Comparison of ENCODE assay signal across 9 cellular contexts in the genomic region with DNA sequence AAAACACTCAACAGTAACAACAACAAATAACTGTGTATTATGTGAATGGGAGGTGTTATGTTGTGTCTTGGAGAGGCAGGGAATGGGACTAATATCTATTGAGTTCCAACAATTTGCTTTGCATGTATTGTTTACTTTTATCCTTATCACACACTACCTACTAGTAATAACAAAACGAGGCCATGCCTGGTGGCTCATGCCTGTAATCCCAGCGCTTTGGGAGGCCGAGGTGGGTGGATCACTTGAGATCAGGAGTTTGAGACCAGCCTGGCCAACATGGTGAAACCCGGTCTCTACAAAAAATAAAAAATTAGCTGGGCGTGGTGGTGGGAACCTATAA. TPM values are rescaled to one million over a fixed set of nuclear protein-coding genes. Genes with fewer than 3 reads are reported as not detected.
DNase-seq lines count a peak whose midpoint lies in the region; ATAC-seq and TF ChIP-seq lines count a peak whose summit lies in the region.
"Not testable (repeated sequence)": the region's sequence is repeated elsewhere in the genome, so short reads cannot be mapped to it uniquely, and the experiment has no call there.
"Had no signal": no experiment of that assay in that cellular context is flagged by ENCODE, and none has a peak within 500 bp of the region (broad histone marks: within the 10 kb centered on the region; RNA-seq: fewer than 3 reads in every experiment).

No MANE protein-coding gene starts in this region.

- not testable (repeated sequence) for H3K4me3 ChIP-seq in adipocyte (ENCODE audit: low read length); esophagus muscularis mucosa; sigmoid colon

- TF ChIP-seq EP300 in esophagus muscularis mucosa (IDR thresholded peaks at IDR 0.05); sigmoid colon (IDR thresholded peaks at IDR 0.05): not testable (repeated sequence)

- not testable (repeated sequence) for TF ChIP-seq CTCF in esophagus muscularis mucosa (IDR thresholded peaks at IDR 0.05); sigmoid colon (IDR thresholded peaks at IDR 0.05)

- H3K27ac ChIP-seq in esophagus muscularis mucosa (replicated peaks in 1 of 4) (peak overlapping the region; percentile 67 to 79 (median 71)), sigmoid colon (peak overlapping the region in 3 of 4 donors; percentile 34 to 65 (median 45))

- not testable (repeated sequence) for H3K27me3 ChIP-seq in adipocyte (replicated peaks; ENCODE audit: control insufficient read depth, insufficient read depth, low read length); esophagus muscularis mucosa; sigmoid colon

- TF ChIP-seq POLR2A in esophagus muscularis mucosa (IDR thresholded peaks at IDR 0.05; ENCODE audit: low read depth); sigmoid colon (IDR thresholded peaks at IDR 0.05): not testable (repeated sequence)

- H3K9me3 ChIP-seq in adipocyte (ENCODE audit: control insufficient read depth, low read length); esophagus muscularis mucosa; sigmoid colon: not testable (repeated sequence)

- DNase-seq in adipocyte (ENCODE audit: low read depth); sigmoid colon: not testable (repeated sequence)
- peak; percentile 17 for DNase-seq in esophagus muscularis mucosa (ENCODE audit: extremely low spot score)

- WGBS in esophagus muscularis mucosa = 78% methylated on average over 5 of the region's 5 CpGs
- 30 to 69% methylated on average over 5 of the region's 5 CpGs for WGBS in sigmoid colon, 2 donors

- H3K4me1 ChIP-seq in adipocyte (ENCODE audit: control insufficient read depth, insufficient read depth, low read length) = peaks cover 42% of the 10 kb centered on the region
- H3K4me1 ChIP-seq in esophagus muscularis mucosa = peaks cover 0 to 49% (median 37%) of the 10 kb centered on the region in 4 donors
- H3K4me1 ChIP-seq in sigmoid colon = peaks cover 0 to 15% (median 6%) of the 10 kb centered on the region in 4 donors

- not testable (repeated sequence) for H3K36me3 ChIP-seq in adipocyte (ENCODE audit: control insufficient read depth, insufficient read depth, low read length, severe bottlenecking); esophagus muscularis mucosa; sigmoid colon

- H3K9ac ChIP-seq in adipocyte (ENCODE audit: low read length) = peak overlapping the region; percentile 45

- ATAC-seq in GM18502 (IDR thresholded peaks at IDR 0.05; ENCODE audit: poor library complexity, unreplicated experiment) = peak; percentile 23
- peak; percentile 5 for ATAC-seq in GM21390 (IDR thresholded peaks at IDR 0.05; ENCODE audit: unreplicated experiment)
- peak; percentile 6 for ATAC-seq in HG02623 (IDR thresholded peaks at IDR 0.05; ENCODE audit: unreplicated experiment)
- peak; percentile 13 for ATAC-seq in HG03520 (IDR thresholded peaks at IDR 0.05; ENCODE audit: unreplicated experiment)

- intact Hi-C loops in esophagus muscularis mucosa (cut with DNase I); sigmoid colon (cut with DNase I): not testable (repeated sequence)

RNA-seq across cellular contexts. Expression of a gene that starts 35.5 kb away (rescaled TPM):
- total RNA-seq in esophagus muscularis mucosa (1 to 10 TPM; 6.8 to 8.7 (median 8.2) TPM), sigmoid colon (10 to 100 TPM; 10.2 to 23.4 (median 11.9) TPM)
- polyA plus RNA-seq in sigmoid colon = 1 to 10 TPM in 1 of 3 donors, under 1 TPM in 2; 0.23 to 3.4 (median 0.60) TPM
- polyA plus RNA-seq: IgD-negative memory B cell; naive thymus-derived CD4-positive, alpha-beta T cell had no signal
